In the genomic region with DNA sequence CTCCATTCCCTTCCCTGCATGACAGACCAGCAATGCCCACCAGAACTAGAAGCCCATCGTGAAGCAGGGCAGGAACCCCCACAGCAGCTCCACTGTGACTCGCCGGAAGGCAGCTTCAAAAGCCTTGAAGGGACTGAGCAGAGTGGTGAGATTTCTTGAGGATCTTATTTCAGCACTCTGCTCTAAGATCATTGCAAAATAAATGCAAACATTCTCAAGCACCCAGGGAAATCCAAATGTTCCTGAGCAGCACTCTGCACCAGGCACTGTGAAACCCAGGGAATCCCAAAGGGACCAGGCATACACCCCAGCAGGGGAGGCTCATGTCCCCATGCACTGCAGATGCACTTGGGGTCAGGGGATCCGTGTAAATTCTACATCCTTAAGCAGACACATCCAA, we compare ENCODE assay signal across 25 cellular contexts.
"Had no signal": no experiment of that assay in that cellular context is flagged by ENCODE, and none has a peak within 500 bp of the region (broad histone marks: within the 10 kb centered on the region; RNA-seq: fewer than 3 reads in every experiment).

No MANE protein-coding gene starts in this region.

- H3K9me3 ChIP-seq: testis, vagina had no signal

- H3K27ac ChIP-seq: neural progenitor cell, ovary, parathyroid adenoma, psoas muscle, right lobe of liver, sigmoid colon, spleen, suprapubic skin, testis, tibial artery, transverse colon, vagina had no signal

- H3K4me1 ChIP-seq: neural progenitor cell, parathyroid adenoma, psoas muscle, right lobe of liver, sigmoid colon, spleen, suprapubic skin, testis, tibial artery, transverse colon, vagina had no signal

- H3K36me3 ChIP-seq: neural progenitor cell, ovary, right lobe of liver, sigmoid colon, spleen, suprapubic skin, tibial artery, transverse colon, vagina had no signal

- H3K4me3 ChIP-seq: neural progenitor cell, ovary, psoas muscle, right lobe of liver, sigmoid colon, spleen, suprapubic skin, testis, tibial artery, transverse colon, vagina had no signal

- ATAC-seq: natural killer cell; psoas muscle; right cardiac atrium; right lobe of liver; stimulated activated naive CD8-positive, alpha-beta T cell treated with anti-CD3 and anti-CD28 coated beads, Interleukin-15, amount 100 ng/mL, for 72 hours; stimulated activated naive CD8-positive, alpha-beta T cell treated with anti-CD3 and anti-CD28 coated beads, Interleukin-15, Interleukin-2, amounts not matched to agents 100 U/mL and 50 U/mL, for 24 hours had no signal

- DNase-seq: natural killer cell; occipital lobe; ovary; psoas muscle; right cardiac atrium; right lobe of liver; sigmoid colon; small intestine; spleen; stimulated activated CD4-positive, alpha-beta T cell treated with anti-CD3 and anti-CD28 coated beads, Interleukin-12 subunit alpha, Interleukin-12 subunit beta, amount 100 ng/mL, for 4 hours; stimulated activated CD4-positive, alpha-beta T cell treated with anti-CD3 and anti-CD28 coated beads, Interleukin-1b, Interleukin-23, amount 100 ng/mL, for 48 hours; stimulated activated CD4-positive, alpha-beta T cell treated with anti-CD3 and anti-CD28 coated beads, Interleukin-4, amount 100 ng/mL, for 1 hour; stimulated activated CD4-positive, alpha-beta T cell treated with anti-CD3 and anti-CD28 coated beads, Interleukin-4, amount 100 ng/mL, for 4 hours; stimulated activated CD8-positive, alpha-beta memory T cell treated with anti-CD3 and anti-CD28 coated beads, Interleukin-4, amount 100 ng/mL, for 48 hours; stimulated activated naive CD4-positive, alpha-beta T cell; stimulated activated naive CD8-positive, alpha-beta T cell treated with anti-CD3 and anti-CD28 coated beads, Interleukin-15, amount 100 ng/mL, for 72 hours; stimulated activated naive CD8-positive, alpha-beta T cell treated with anti-CD3 and anti-CD28 coated beads, Interleukin-15, Interleukin-2, amounts not matched to agents 100 U/mL and 50 U/mL, for 24 hours; substantia nigra; testis; tibial artery; transverse colon had no signal

- H3K9ac ChIP-seq: neural progenitor cell, parathyroid adenoma had no signal

- H3K4me2 ChIP-seq: neural progenitor cell had no signal

- H3K79me2 ChIP-seq: parathyroid adenoma had no signal

- H2AFZ ChIP-seq: neural progenitor cell, parathyroid adenoma had no signal

- H3K27me3 ChIP-seq: neural progenitor cell, ovary, right lobe of liver, sigmoid colon, spleen, suprapubic skin, testis, tibial artery, transverse colon, vagina had no signal
